Comparison of ENCODE assay signal across 32 cellular contexts in genomic region chr13:72539925-72540324, GRCh38.
"Had no signal": no experiment of that assay in that cellular context is flagged by ENCODE, and none has a peak within 500 bp of the region (broad histone marks: within the 10 kb centered on the region; RNA-seq: fewer than 3 reads in every experiment).

No MANE protein-coding gene starts in this region.

- H3K27me3 ChIP-seq: brain microvascular endothelial cell, MG63 had no signal

- H3K4me3 ChIP-seq: MG63, PC-9 had no signal

- H3K9me3 ChIP-seq: MG63 had no signal

- DNase-seq: activated B cell treated with CpG ODN at 0.5 μM for 24 hours; activated CD4-positive, alpha-beta memory T cell treated with anti-CD3 and anti-CD28 coated beads, Interleukin-2, amount 10 ng/mL, durations not matched to agents 7 days and 5 days; activated CD4-positive, alpha-beta T cell treated with anti-CD3 and anti-CD28 coated beads for 1 hour; activated CD4-positive, alpha-beta T cell treated with anti-CD3 and anti-CD28 coated beads for 48 hours; activated CD8-positive, alpha-beta memory T cell treated with anti-CD3 and anti-CD28 coated beads for 24 hours; activated CD8-positive, alpha-beta memory T cell treated with anti-CD3 and anti-CD28 coated beads, Interleukin-2, amount 10 ng/mL, durations not matched to agents 7 days and 5 days; activated CD8-positive, alpha-beta memory T cell treated with anti-CD3 and anti-CD28 coated beads, Interleukin-2, amount 50 U/mL, for 48 hours; activated effector memory CD4-positive, alpha-beta T cell treated with Interleukin-2 at 50 U/mL for 16 hours; activated naive CD4-positive, alpha-beta T cell treated with anti-CD3 and anti-CD28 coated beads, Interleukin-2, amount 10 ng/mL, durations not matched to agents 7 days and 5 days; activated naive CD8-positive, alpha-beta T cell treated with anti-CD3 and anti-CD28 coated beads, Interleukin-2, amount 50 U/mL, for 24 hours; activated T-cell treated with anti-CD3 and anti-CD28 coated beads, Interleukin-2, amount 50 U/mL, for 48 hours; anterior cingulate cortex; brain microvascular endothelial cell; central memory CD4-positive, alpha-beta T cell; KG1; MG63; NCI-H1048; NCI-H1105 treated with DMSO at 0.1 percent for 48 hours; NCI-H1436; NCI-H1694; NCI-H1930; NCI-H2081 treated with DMSO at 0.1 percent for 48 hours; NCI-H2171; NCI-H510A; NCI-H526; NCI-H748 treated with DMSO at 0.1 percent for 48 hours; NK-92 treated with Interleukin-12 subunit alpha and Interleukin-12 subunit beta, amount 100 ng/mL, for 24 hours; PC-9; Right ventricle myocardium superior; T1000 had no signal

- ATAC-seq: activated CD8-positive, alpha-beta memory T cell treated with anti-CD3 and anti-CD28 coated beads, Interleukin-2, amount 10 ng/mL, durations not matched to agents 7 days and 5 days; activated naive CD8-positive, alpha-beta T cell treated with anti-CD3 and anti-CD28 coated beads, Interleukin-2, amount 50 U/mL, for 24 hours had no signal

- H3K36me3 ChIP-seq: brain microvascular endothelial cell, MG63 had no signal

- H3K27ac ChIP-seq: brain microvascular endothelial cell, PC-9, VCaP had no signal

- FAIRE-seq: RCC 7860 had no signal
